12 cellular contexts compared by ENCODE assay signal in the genomic region with DNA sequence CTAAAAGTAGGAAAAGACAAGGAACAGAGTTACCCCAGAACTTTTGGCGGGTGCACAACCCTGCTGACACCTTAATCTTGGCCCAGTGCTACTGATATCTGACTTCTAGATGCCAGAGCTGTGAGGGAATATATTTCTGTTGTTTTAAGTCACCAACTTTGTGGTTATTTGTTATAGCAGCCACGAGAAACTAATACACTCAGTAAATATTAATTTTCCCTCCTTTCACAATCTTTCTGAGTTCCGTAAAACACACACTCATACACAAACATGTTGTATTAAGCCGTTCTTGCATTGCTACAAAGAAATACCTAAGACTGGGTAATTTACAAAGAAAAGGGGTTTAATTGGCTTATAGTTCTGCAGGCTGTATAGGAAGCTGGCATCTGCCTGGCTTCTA. TPM values are rescaled to one million over a fixed set of nuclear protein-coding genes. Genes with fewer than 3 reads are reported as not detected.
"Had no signal": no experiment of that assay in that cellular context is flagged by ENCODE, and none has a peak within 500 bp of the region (broad histone marks: within the 10 kb centered on the region; RNA-seq: fewer than 3 reads in every experiment).

No MANE protein-coding gene starts in this region.

- H2AFZ ChIP-seq: GM23248, GM23338 had no signal

- FAIRE-seq: H1, H54 had no signal

- H3K9ac ChIP-seq: GM23248 had no signal

- H3K4me2 ChIP-seq: GM23338 had no signal

- H3K27ac ChIP-seq: GM23248 had no signal

- H3K4me3 ChIP-seq: GM23248, GM23338, HAP-1 had no signal

- DNase-seq: GM23248, GOT3, H7, H9, HCEC 1CT, HFFc6 had no signal

- H3K9me3 ChIP-seq: HAP-1 had no signal

- ATAC-seq: GM23338, HCT116 had no signal

- H3K4me1 ChIP-seq: HAP-1 had no signal

- H3K36me3 ChIP-seq: HAP-1 had no signal

RNA-seq across cellular contexts. Expression of a gene that starts 40.4 kb away (rescaled TPM):
- total RNA-seq: GM23248, GM23338, H1, H4, H7, H9, HFFc6 had no signal
- polyA plus RNA-seq: GM23248, GM23338, H1 had no signal
